24 cellular contexts compared by ENCODE assay signal in genomic region chr2:33616873-33617272, GRCh38. TPM values are rescaled to one million over a fixed set of nuclear protein-coding genes. Genes with fewer than 3 reads are reported as not detected.
DNase-seq lines count a peak whose midpoint lies in the region; ATAC-seq and TF ChIP-seq lines count a peak whose summit lies in the region.
"Had no signal": no experiment of that assay in that cellular context is flagged by ENCODE, and none has a peak within 500 bp of the region (broad histone marks: within the 10 kb centered on the region; RNA-seq: fewer than 3 reads in every experiment).

No MANE protein-coding gene starts in this region.

- peak; percentile 68 for DNase-seq in M059J (ENCODE audit: low read depth)
- peak; percentile 19 to 38 for DNase-seq in fibroblast of lung (ENCODE audit: low read depth in 2 of 2)
- no peak for DNase-seq in NCI-H774 (lab: John Stamatoyannopoulos, UW)
- no peak for DNase-seq in effector CD8-positive, alpha-beta T cell (lab: John Stamatoyannopoulos, UW)
- no peak for DNase-seq in osteoblast (ENCODE audit: insufficient read length, low spot score, missing footprints)
- DNase-seq: activated CD4-positive, alpha-beta T cell treated with anti-CD3 and anti-CD28 coated beads, Interleukin-2, amount 50 U/mL, for 1 hour; activated CD8-positive, alpha-beta memory T cell treated with anti-CD3 and anti-CD28 coated beads, Interleukin-2, amount 10 ng/mL, durations not matched to agents 7 days and 5 days; activated naive CD4-positive, alpha-beta T cell treated with anti-CD3 and anti-CD28 coated beads, Interleukin-2, amount 10 ng/mL, durations not matched to agents 7 days and 5 days; amniotic stem cell; CD4-positive, CD25-positive, alpha-beta regulatory T cell; effector memory CD8-positive, alpha-beta T cell; NCI-H1694; NCI-H524 treated with DMSO at 0.1 percent for 48 hours; SK-N-SH; spleen; stimulated activated CD4-positive, alpha-beta T cell treated with anti-CD3 and anti-CD28 coated beads, Interleukin-2, amount 100 ng/mL, for 48 hours; stimulated activated naive CD4-positive, alpha-beta T cell had no signal

- H3K27me3 ChIP-seq in fibroblast of lung (ENCODE audit: control insufficient read depth, insufficient read depth, low read length) (no peaks in the 10 kb centered on the region), osteoblast (ENCODE audit: insufficient read depth, low read length) (no peaks in the 10 kb centered on the region)
- H3K27me3 ChIP-seq: esophagus muscularis mucosa, right atrium auricular region, spleen had no signal

- H3K9me3 ChIP-seq in fibroblast of lung (ENCODE audit: control insufficient read depth, insufficient read depth, low read depth, low read length) (no peaks in the 10 kb centered on the region), osteoblast (ENCODE audit: low read depth, low read length) (no peaks in the 10 kb centered on the region)
- H3K9me3 ChIP-seq: esophagus muscularis mucosa, right atrium auricular region, SK-N-SH had no signal

- no peak overlapping the region for H2AFZ ChIP-seq in fibroblast of lung (ENCODE audit: low read length)
- no peak overlapping the region for H2AFZ ChIP-seq in osteoblast (ENCODE audit: low read length)

- ATAC-seq in HG02610 (IDR thresholded peaks at IDR 0.05; ENCODE audit: unreplicated experiment) (peak; percentile 73), HG03520 (IDR thresholded peaks at IDR 0.05; ENCODE audit: unreplicated experiment) (no peak)
- ATAC-seq: activated CD8-positive, alpha-beta memory T cell treated with anti-CD3 and anti-CD28 coated beads, Interleukin-2, amount 10 ng/mL, durations not matched to agents 7 days and 5 days; effector memory CD8-positive, alpha-beta T cell; natural killer cell treated with Interleukin-12 subunit alpha and Interleukin-12 subunit beta and Interleukin-15 and Interleukin-18, amount 100 ng/mL, for 72 hours had no signal

- H3K9ac ChIP-seq in fibroblast of lung (ENCODE audit: insufficient read depth, low read length), result no peak overlapping the region
- H3K9ac ChIP-seq: SK-N-SH had no signal

- H3K4me3 ChIP-seq in fibroblast of lung (replicated peaks in 1 of 4; ENCODE audit: control extremely low read depth in 1 of 4, insufficient read depth in 1 of 4, low read depth in 3 of 4, low read length in 4 of 4) (no peak overlapping the region), osteoblast (ENCODE audit: insufficient read depth, low read length) (no peak overlapping the region)
- H3K4me3 ChIP-seq: esophagus muscularis mucosa, HAP-1, right atrium auricular region, spleen had no signal

- no peak overlapping the region for H3K27ac ChIP-seq in fibroblast of lung (ENCODE audit: insufficient read depth, low read length)
- H3K27ac ChIP-seq in osteoblast (ENCODE audit: low read depth, low read length), result no peak overlapping the region
- H3K27ac ChIP-seq: esophagus muscularis mucosa, right atrium auricular region, RWPE1, spleen had no signal

- no peaks in the 10 kb centered on the region for H3K4me1 ChIP-seq in fibroblast of lung (ENCODE audit: control insufficient read depth, extremely low read depth, insufficient read depth, low read length)
- H3K4me1 ChIP-seq in osteoblast (ENCODE audit: insufficient read depth, low read length), result no peaks in the 10 kb centered on the region
- H3K4me1 ChIP-seq: HAP-1, spleen had no signal

- no peaks in the 10 kb centered on the region for H3K79me2 ChIP-seq in fibroblast of lung (ENCODE audit: control insufficient read depth, insufficient read depth, low read length)
- no peaks in the 10 kb centered on the region for H3K79me2 ChIP-seq in osteoblast (ENCODE audit: insufficient read depth, low read length)

- H4K20me1 ChIP-seq in fibroblast of lung (ENCODE audit: control insufficient read depth, extremely low read depth, insufficient read depth, low read length), result no peaks in the 10 kb centered on the region
- H4K20me1 ChIP-seq in osteoblast (ENCODE audit: insufficient read depth, low read length), result no peaks in the 10 kb centered on the region

- TF ChIP-seq CTCF in fibroblast of lung (conservative IDR thresholded peaks at IDR 0.05 in 1 of 2, IDR thresholded peaks at IDR 0.05 in 1 of 2; ENCODE audit: low read depth in 1 of 2, low read length in 2 of 2) (no peak), osteoblast (IDR thresholded peaks at IDR 0.05; ENCODE audit: extremely low read depth, low read depth, low read length) (no peak)

- H3K4me2 ChIP-seq in fibroblast of lung (ENCODE audit: extremely low read depth, insufficient read depth, low read length) (no peak overlapping the region), osteoblast (ENCODE audit: insufficient read depth, low read length) (no peak overlapping the region)
- H3K4me2 ChIP-seq: SK-N-SH had no signal

- H3K36me3 ChIP-seq in fibroblast of lung (ENCODE audit: control insufficient read depth, insufficient read depth, low read length) (no peaks in the 10 kb centered on the region), osteoblast (ENCODE audit: insufficient read depth, low read length) (no peaks in the 10 kb centered on the region)
- H3K36me3 ChIP-seq: esophagus muscularis mucosa, HAP-1, right atrium auricular region, spleen had no signal

RNA-seq across cellular contexts. Expression of gene FAM98A, which starts 17.8 kb away (rescaled TPM):
- total RNA-seq in M059J (2014; rRNA removed; shearing (Covaris generic)), result 14.9 and 28.3 TPM in 2 replicates
- total RNA-seq in fibroblast of lung, result 16.2 and 19.0 TPM in 2 replicates
- 243 and 312 TPM in 2 replicates for polyA plus RNA-seq in fibroblast of lung
- 159 and 173 TPM in 2 replicates for polyA plus RNA-seq in fibroblast of lung (2012)
- polyA minus RNA-seq in fibroblast of lung (ENCODE audit: low replicate concordance), result 46.4 and 47.8 TPM in 2 replicates
- total RNA-seq in osteoblast, result 22.8 and 68.7 TPM in 2 replicates

Comparison
In these comparisons a context has a peak if more than half of its experiments do, and no peak if none do; other contexts are left out.
1. DNase-seq: peak in M059J (single experiment) and fibroblast of lung (2 of 2); none in NCI-H774 (single experiment), effector CD8-positive, alpha-beta T cell (single experiment) and osteoblast (single experiment).